In genomic region chr18:22167471-22168151, GRCh38 we compare ENCODE assay signal across 9 cellular contexts. TPM values are rescaled to one million over a fixed set of nuclear protein-coding genes. Genes with fewer than 3 reads are reported as not detected.
DNase-seq lines count a peak whose midpoint lies in the region; ATAC-seq and TF ChIP-seq lines count a peak whose summit lies in the region.
"Had no signal": no experiment of that assay in that cellular context is flagged by ENCODE, and none has a peak within 500 bp of the region (broad histone marks: within the 10 kb centered on the region; RNA-seq: fewer than 3 reads in every experiment).

No MANE protein-coding gene starts in this region.

- H3K36me3 Mint-ChIP-seq in glutamatergic neuron (ENCODE audit: unreplicated experiment) (no peaks in the 10 kb centered on the region), neural progenitor cell (no peaks in the 10 kb centered on the region)

- intact Hi-C loops in posterior cingulate gyrus (cut with DNase I), result loop anchor here (5.0 kb wide), 1 partner anchor 395 kb away; no protein-coding TSS in a partner anchor

- H3K27me3 ChIP-seq in neural progenitor cell (peaks cover 100% of the 10 kb centered on the region), MM.1S (replicated peaks; ENCODE audit: insufficient read depth, low read length) (no peaks in the 10 kb centered on the region)

- H3K4me3 ChIP-seq in neural progenitor cell, result no peak overlapping the region
- no peak overlapping the region for H3K4me3 ChIP-seq in MM.1S (ENCODE audit: low read length)

- H3K9ac ChIP-seq in neural progenitor cell (no peak overlapping the region), MM.1S (ENCODE audit: low read length) (no peak overlapping the region)

- ATAC-seq in HG03097 (IDR thresholded peaks at IDR 0.05; ENCODE audit: low FRiP score, unreplicated experiment) (no peak), HG02870 (IDR thresholded peaks at IDR 0.05; ENCODE audit: unreplicated experiment) (no peak)

- H3K4me1 Mint-ChIP-seq in glutamatergic neuron (ENCODE audit: low read depth, unreplicated experiment) (peaks cover 7% of the 10 kb centered on the region), neural progenitor cell (peaks cover 33% of the 10 kb centered on the region)

- H3K9me2 ChIP-seq in MM.1S (replicated peaks; ENCODE audit: insufficient read depth, low read length), result no peaks in the 10 kb centered on the region

- H3K9me3 ChIP-seq in neural progenitor cell (ENCODE audit: low read depth) (no peaks in the 10 kb centered on the region), MM.1S (replicated peaks; ENCODE audit: insufficient read depth, low read length) (no peaks in the 10 kb centered on the region)

- H3K27ac Mint-ChIP-seq in glutamatergic neuron (ENCODE audit: unreplicated experiment) (no peak overlapping the region), neural progenitor cell (no peak overlapping the region)

- H3K4me1 ChIP-seq in neural progenitor cell, result peaks cover 20% of the 10 kb centered on the region
- no peaks in the 10 kb centered on the region for H3K4me1 ChIP-seq in MM.1S (ENCODE audit: low read length)

- H4K20me1 ChIP-seq in neural progenitor cell (ENCODE audit: low read depth) (peaks cover 67% of the 10 kb centered on the region), MM.1S (ENCODE audit: insufficient read depth, low read length) (no peaks in the 10 kb centered on the region)

- H2AFZ ChIP-seq in neural progenitor cell (replicated peaks) (no peak overlapping the region), MM.1S (ENCODE audit: low read length) (no peak overlapping the region)

- H3K79me2 ChIP-seq in neural progenitor cell (ENCODE audit: low read depth) (no peaks in the 10 kb centered on the region), MM.1S (ENCODE audit: low read length) (no peaks in the 10 kb centered on the region)

- peak overlapping the region; percentile 69 for H3K4me3 Mint-ChIP-seq in glutamatergic neuron (ENCODE audit: unreplicated experiment)
- peak overlapping the region; percentile 85 for H3K4me3 Mint-ChIP-seq in neural progenitor cell

- peak; percentile 50 for DNase-seq in DMS114 treated with DMSO at 0.1 percent for 48 hours (lab: John Stamatoyannopoulos, UW; ENCODE audit: unreplicated experiment)
- DNase-seq in NCI-H526 treated with DMSO at 0.1 percent for 48 hours (lab: John Stamatoyannopoulos, UW), result peak; percentile 19
- peak; percentile 28 for DNase-seq in glutamatergic neuron
- DNase-seq in neural progenitor cell (ENCODE audit: low spot score), result peak; percentile 65
- no peak for DNase-seq in MM.1S
- no peak for DNase-seq in posterior cingulate gyrus
- DNase-seq: GOT3 had no signal

- no peak for TF ChIP-seq CTCF in glutamatergic neuron (IDR thresholded peaks at IDR 0.05; ENCODE audit: partially characterized antibody, unreplicated experiment)
- no peak for TF ChIP-seq CTCF in neural progenitor cell (IDR thresholded peaks at IDR 0.05)
- no peak for TF ChIP-seq CTCF in MM.1S (IDR thresholded peaks at IDR 0.05; ENCODE audit: low read length)

- H3K27me3 Mint-ChIP-seq in glutamatergic neuron (ENCODE audit: unreplicated experiment), result peaks cover 28% of the 10 kb centered on the region
- H3K27me3 Mint-ChIP-seq in neural progenitor cell (ENCODE audit: insufficient read depth, low read depth), result peaks cover 73% of the 10 kb centered on the region

- H3F3A ChIP-seq in neural progenitor cell (ENCODE audit: low read depth) (peaks cover 30% of the 10 kb centered on the region), MM.1S (ENCODE audit: insufficient read depth, low read length) (no peaks in the 10 kb centered on the region)

- H3K27ac ChIP-seq in neural progenitor cell, result no peak overlapping the region
- no peak overlapping the region for H3K27ac ChIP-seq in MM.1S (ENCODE audit: low read length)

- H3K36me3 ChIP-seq in neural progenitor cell, result no peaks in the 10 kb centered on the region
- H3K36me3 ChIP-seq in MM.1S (replicated peaks; ENCODE audit: insufficient read depth, low read length), result no peaks in the 10 kb centered on the region

- H3K4me2 ChIP-seq in neural progenitor cell (peak overlapping the region; percentile 94), MM.1S (ENCODE audit: low read depth, low read length) (no peak overlapping the region)

- H3K9me3 Mint-ChIP-seq in glutamatergic neuron (ENCODE audit: unreplicated experiment) (peaks cover 16% of the 10 kb centered on the region), neural progenitor cell (no peaks in the 10 kb centered on the region)

RNA-seq across cellular contexts. Expression of gene GATA6, which starts 1.8 kb away (rescaled TPM):
- total RNA-seq in glutamatergic neuron (ENCODE audit: unreplicated experiment), result 0.42 TPM
- 0.26 and 0.28 TPM in 2 replicates for total RNA-seq in neural progenitor cell (ENCODE audit: low replicate concordance)

Comparison
In these comparisons a context has a peak if more than half of its experiments do, and no peak if none do; other contexts are left out.
1. DNase-seq: peak in DMS114 treated with DMSO at 0.1 percent for 48 hours (single experiment), NCI-H526 treated with DMSO at 0.1 percent for 48 hours (single experiment), glutamatergic neuron (single experiment) and neural progenitor cell (single experiment); none in MM.1S (single experiment) and posterior cingulate gyrus (0 of 10).